25 cellular contexts compared by ENCODE assay signal in genomic region chr1:197808843-197809242, GRCh38. TPM values are rescaled to one million over a fixed set of nuclear protein-coding genes. Genes with fewer than 3 reads are reported as not detected.
DNase-seq lines count a peak whose midpoint lies in the region; ATAC-seq and TF ChIP-seq lines count a peak whose summit lies in the region.
"Had no signal": no experiment of that assay in that cellular context is flagged by ENCODE, and none has a peak within 500 bp of the region (broad histone marks: within the 10 kb centered on the region; RNA-seq: fewer than 3 reads in every experiment).

No MANE protein-coding gene starts in this region.

- H3K27ac Mint-ChIP-seq in neural progenitor cell: no peak overlapping the region
- H3K27ac Mint-ChIP-seq: activated CD8-positive, alpha-beta T cell treated with anti-CD3 and anti-CD28 coated beads for 36 hours; activated naive CD8-positive, alpha-beta T cell treated with anti-CD3 and anti-CD28 coated beads, Interleukin-2, amount 10 ng/mL, durations not matched to agents 7 days and 5 days; T-cell had no signal

- no peaks in the 10 kb centered on the region for H3K36me3 Mint-ChIP-seq in neural progenitor cell
- H3K36me3 Mint-ChIP-seq: T-cell had no signal

- H3K9me3 ChIP-seq in OCI-LY7 (ENCODE audit: low read length) (no peaks in the 10 kb centered on the region), neural progenitor cell (ENCODE audit: low read depth) (no peaks in the 10 kb centered on the region), aorta (ENCODE audit: control insufficient read depth, low read length) (peaks cover 1% of the 10 kb centered on the region)
- H3K9me3 ChIP-seq: BE2C, lower lobe of right lung, mucosa of descending colon, upper lobe of left lung had no signal

- DNase-seq in OCI-LY7 (ENCODE audit: low spot score) (no peak), neural progenitor cell (ENCODE audit: low spot score) (no peak), NCI-H1092 treated with DMSO at 0.1 percent for 48 hours (lab: John Stamatoyannopoulos, UW) (no peak), aorta (no peak), COR-L47 (lab: John Stamatoyannopoulos, UW) (no peak)
- DNase-seq: activated CD4-positive, CD25-positive, alpha-beta regulatory T cell treated with anti-CD3 and anti-CD28 coated beads, Interleukin-2, amount 50 U/mL, for 72 hours; activated CD8-positive, alpha-beta T cell treated with anti-CD3 and anti-CD28 coated beads for 36 hours; activated effector memory CD4-positive, alpha-beta T cell treated with Interleukin-2 at 50 U/mL for 16 hours; activated naive CD8-positive, alpha-beta T cell treated with anti-CD3 and anti-CD28 coated beads, Interleukin-2, amount 10 ng/mL, durations not matched to agents 7 days and 5 days; BE2C; DMS53; GDM1; GOT3; lower lobe of right lung; mucosa of descending colon; NCI-H1105 treated with DMSO at 0.1 percent for 48 hours; NCI-H2029 treated with DMSO at 0.1 percent for 48 hours; NK-92 treated with Interleukin-12 subunit alpha and Interleukin-12 subunit beta, amount 100 ng/mL, for 24 hours; upper lobe of left lung had no signal

- H4K20me1 ChIP-seq in OCI-LY7 (ENCODE audit: insufficient read depth, low read length) (no peaks in the 10 kb centered on the region), neural progenitor cell (ENCODE audit: low read depth) (no peaks in the 10 kb centered on the region)

- H3K4me2 ChIP-seq in OCI-LY7 (ENCODE audit: low read length) (no peak overlapping the region), neural progenitor cell (no peak overlapping the region)

- H3K4me1 ChIP-seq in OCI-LY7 (ENCODE audit: insufficient read depth, low read length, poor library complexity, severe bottlenecking) (no peaks in the 10 kb centered on the region), neural progenitor cell (no peaks in the 10 kb centered on the region), aorta (ENCODE audit: control insufficient read depth in 1 of 2, insufficient read depth in 2 of 2, low read length in 2 of 2) (peaks cover 0 to 2% of the 10 kb centered on the region in 2 donors)
- H3K4me1 ChIP-seq: BE2C, lower lobe of right lung, upper lobe of left lung had no signal

- H3K9ac ChIP-seq in neural progenitor cell: no peak overlapping the region

- H3K4me1 Mint-ChIP-seq in neural progenitor cell: no peaks in the 10 kb centered on the region
- H3K4me1 Mint-ChIP-seq: neural crest cell had no signal

- H2AFZ ChIP-seq in OCI-LY7 (ENCODE audit: low read length): peak overlapping the region; percentile 12; the same call in 1 of the 2 replicates
- peak overlapping the region; percentile 5 for H2AFZ ChIP-seq in neural progenitor cell (replicated peaks)

- H3K27me3 ChIP-seq in neural progenitor cell: no peaks in the 10 kb centered on the region
- H3K27me3 ChIP-seq in aorta (ENCODE audit: control insufficient read depth in 1 of 2, insufficient read depth in 2 of 2, low read length in 1 of 2): no peaks in the 10 kb centered on the region
- H3K27me3 ChIP-seq: BE2C, upper lobe of left lung had no signal

- WGBS in aorta, 2 donors: 36 to 41% methylated on average over 3 of the region's 3 CpGs

- TF ChIP-seq CTCF in OCI-LY7 (conservative IDR thresholded peaks at IDR 0.05; ENCODE audit: low read length) (no peak), neural progenitor cell (IDR thresholded peaks at IDR 0.05) (no peak)

- ATAC-seq in GM18520 (IDR thresholded peaks at IDR 0.05; ENCODE audit: unreplicated experiment) (peak; percentile 51), HG03439 (IDR thresholded peaks at IDR 0.05; ENCODE audit: unreplicated experiment) (peak; percentile 65), HG03175 (IDR thresholded peaks at IDR 0.05; ENCODE audit: unreplicated experiment) (no peak), aorta (ENCODE audit: low FRiP score) (no peak)
- ATAC-seq: activated CD8-positive, alpha-beta T cell treated with anti-CD3 and anti-CD28 coated beads for 36 hours; lower lobe of right lung; Panc1; T-cell had no signal

- H3K9me2 ChIP-seq in OCI-LY7 (ENCODE audit: insufficient read depth, low read length): no peaks in the 10 kb centered on the region

- POLR2A ChIA-PET in OCI-LY7 (lab: Charles Lee): interaction anchor here (0.6 to 2.2 kb wide), 11 partner anchors 10 to 168 kb away, joined by 3 to 8 read pairs (median 4); no protein-coding TSS in a partner anchor

- intact Hi-C loops in OCI-LY7 (cut with micrococcal nuclease; ENCODE audit: unreplicated experiment): no loop called here
- intact Hi-C loops in aorta (cut with DNase I): no loop called here

- no TSS peak for BruUV-seq in OCI-LY7 (replicated peaks; lab: Mats Ljungman, UMichigan)

- H3K79me2 ChIP-seq in OCI-LY7 (ENCODE audit: insufficient read depth, low read depth, low read length) (no peaks in the 10 kb centered on the region), neural progenitor cell (ENCODE audit: low read depth) (no peaks in the 10 kb centered on the region)

- H3K27ac ChIP-seq in OCI-LY7 (ENCODE audit: low read depth, low read length, poor library complexity, severe bottlenecking) (no peak overlapping the region), neural progenitor cell (no peak overlapping the region), aorta (ENCODE audit: low read depth in 1 of 2, low read length in 2 of 2) (no peak overlapping the region)
- H3K27ac ChIP-seq: lower lobe of right lung, upper lobe of left lung had no signal

- H3K4me3 Mint-ChIP-seq in neural progenitor cell: no peak overlapping the region
- H3K4me3 Mint-ChIP-seq: activated CD8-positive, alpha-beta T cell treated with anti-CD3 and anti-CD28 coated beads for 36 hours; activated naive CD8-positive, alpha-beta T cell treated with anti-CD3 and anti-CD28 coated beads, Interleukin-2, amount 10 ng/mL, durations not matched to agents 7 days and 5 days; neural crest cell; T-cell had no signal

- H3K4me3 ChIP-seq in OCI-LY7 (ENCODE audit: low read depth, low read length, poor library complexity, severe bottlenecking): no peak overlapping the region
- no peak overlapping the region for H3K4me3 ChIP-seq in neural progenitor cell
- H3K4me3 ChIP-seq in aorta (ENCODE audit: low read length in 2 of 2): no peak overlapping the region
- H3K4me3 ChIP-seq: lower lobe of right lung, mucosa of descending colon, upper lobe of left lung had no signal

- no peaks in the 10 kb centered on the region for H3F3A ChIP-seq in neural progenitor cell (ENCODE audit: low read depth)

- H3K27me3 Mint-ChIP-seq in neural progenitor cell (ENCODE audit: insufficient read depth, low read depth): peaks cover 2% of the 10 kb centered on the region
- H3K27me3 Mint-ChIP-seq: activated CD8-positive, alpha-beta T cell treated with anti-CD3 and anti-CD28 coated beads for 36 hours; activated naive CD8-positive, alpha-beta T cell treated with anti-CD3 and anti-CD28 coated beads, Interleukin-2, amount 10 ng/mL, durations not matched to agents 7 days and 5 days; T-cell had no signal

- CTCF ChIA-PET in OCI-LY7 (lab: Charles Lee; ENCODE audit: unreplicated experiment): interaction anchor here (0.6 kb wide), 1 partner anchor 89 kb away, joined by 3 read pairs; no protein-coding TSS in a partner anchor

- H3K36me3 ChIP-seq in OCI-LY7 (ENCODE audit: insufficient read depth, low read length) (no peaks in the 10 kb centered on the region), neural progenitor cell (no peaks in the 10 kb centered on the region), aorta (ENCODE audit: control insufficient read depth in 1 of 2, insufficient read depth in 2 of 2, low read length in 1 of 2) (no peaks in the 10 kb centered on the region)
- H3K36me3 ChIP-seq: BE2C, lower lobe of right lung, upper lobe of left lung had no signal

- no peaks in the 10 kb centered on the region for H3K9me3 Mint-ChIP-seq in neural progenitor cell
- H3K9me3 Mint-ChIP-seq: neural crest cell, T-cell had no signal

RNA-seq across cellular contexts. Expression of gene DENND1B, which starts 33.6 kb away (rescaled TPM):
- 11.4 and 17.4 TPM in 2 replicates for total RNA-seq in OCI-LY7 (2014; rRNA removed; shearing (Covaris generic))
- total RNA-seq in OCI-LY7 (2022) (43.0 and 46.4 TPM in 2 replicates), neural progenitor cell (ENCODE audit: low replicate concordance) (12.2 and 13.1 TPM in 2 replicates), aorta (10 to 100 TPM; 13.9 to 20.5 TPM)
- polyA plus RNA-seq in aorta: 1 to 10 TPM; 1.5 to 1.9 TPM

Comparison
In these comparisons a context has a peak if more than half of its experiments do, and no peak if none do; other contexts are left out.
1. ATAC-seq: peak in GM18520 (single experiment) and HG03439 (single experiment); none in HG03175 (single experiment) and aorta (single experiment).